6 cellular contexts compared by ENCODE assay signal in genomic region chr2:12841021-12841420, GRCh38.
"Had no signal": no experiment of that assay in that cellular context is flagged by ENCODE, and none has a peak within 500 bp of the region (broad histone marks: within the 10 kb centered on the region; RNA-seq: fewer than 3 reads in every experiment).

No MANE protein-coding gene starts in this region.

- H3K27ac Mint-ChIP-seq: IgD-negative memory B cell had no signal

- DNase-seq: IMR-90, KBM-7, KG1 had no signal

- H3K4me3 ChIP-seq: K562 had no signal

- H3K9me3 Mint-ChIP-seq: IgD-negative memory B cell had no signal

- H3K36me3 Mint-ChIP-seq: IgD-negative memory B cell had no signal

- H3K4me1 Mint-ChIP-seq: IgD-negative memory B cell had no signal

- H3K4me3 Mint-ChIP-seq: IgD-negative memory B cell had no signal

- H3K27ac ChIP-seq: HL-60 had no signal
